16 cellular contexts compared by ENCODE assay signal in the genomic region with DNA sequence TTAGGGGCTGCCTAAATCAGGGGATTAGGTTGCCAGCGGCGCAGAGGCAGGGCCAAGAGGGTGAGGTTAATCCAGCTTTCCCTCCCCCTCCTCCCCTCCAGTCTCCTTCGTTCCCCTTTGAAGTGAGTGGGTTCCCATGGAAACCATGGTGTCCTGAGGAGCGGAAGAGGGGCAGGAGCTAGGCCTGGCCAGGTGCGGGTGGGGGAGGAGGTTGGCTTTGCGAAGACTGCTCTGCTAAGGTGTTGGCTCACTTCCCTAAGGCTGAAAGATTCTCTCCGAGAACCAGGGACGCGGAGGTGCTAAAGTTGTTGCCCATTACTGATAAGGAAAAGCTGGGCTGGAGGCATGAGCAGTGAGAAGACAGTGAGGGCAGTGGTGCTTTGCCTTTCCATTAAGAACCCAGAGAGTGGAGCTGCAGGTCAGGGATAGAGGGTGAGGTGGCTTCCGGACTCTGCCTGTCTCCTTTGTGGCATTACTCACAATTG.
DNase-seq lines count a peak whose midpoint lies in the region; ATAC-seq and TF ChIP-seq lines count a peak whose summit lies in the region.
"Had no signal": no experiment of that assay in that cellular context is flagged by ENCODE, and none has a peak within 500 bp of the region (broad histone marks: within the 10 kb centered on the region; RNA-seq: fewer than 3 reads in every experiment).

No MANE protein-coding gene starts in this region.

- TF ChIP-seq POLR2A in spleen (IDR thresholded peaks at IDR 0.05) = no peak

- peak overlapping the region; percentile 23 for H3K4me2 ChIP-seq in hepatocyte
- H3K4me2 ChIP-seq: KMS-11 had no signal

- H3K9me2 ChIP-seq in hepatocyte (replicated peaks; ENCODE audit: insufficient read depth) = no peaks in the 10 kb centered on the region

- no peak overlapping the region for H2AFZ ChIP-seq in hepatocyte

- peak; percentile 10 for TF ChIP-seq CTCF in hepatocyte (IDR thresholded peaks at IDR 0.05; ENCODE audit: poor library complexity)
- no peak for TF ChIP-seq CTCF in spleen (IDR thresholded peaks at IDR 0.05 in 8 of 11, conservative IDR thresholded peaks at IDR 0.05 in 3 of 11)

- peaks cover 18% of the 10 kb centered on the region for H3K4me1 ChIP-seq in hepatocyte (ENCODE audit: insufficient read depth)
- H3K4me1 ChIP-seq in spleen = no peaks in the 10 kb centered on the region
- H3K4me1 ChIP-seq: Peyer's patch had no signal

- H3K9me3 ChIP-seq in hepatocyte (ENCODE audit: low read depth) (no peaks in the 10 kb centered on the region), spleen (no peaks in the 10 kb centered on the region)
- H3K9me3 ChIP-seq: Peyer's patch, thoracic aorta had no signal

- peaks cover 5% of the 10 kb centered on the region for H3K27me3 ChIP-seq in hepatocyte
- H3K27me3 ChIP-seq in spleen (replicated peaks in 1 of 7) = peaks cover 0 to 50% (median 0%) of the 10 kb centered on the region in 7 donors
- H3K27me3 ChIP-seq: Peyer's patch had no signal

- H3K4me3 ChIP-seq in hepatocyte = no peak overlapping the region
- H3K4me3 ChIP-seq in spleen = no peak overlapping the region
- H3K4me3 ChIP-seq: cardiac muscle cell, Peyer's patch, thoracic aorta had no signal

- H3K27ac ChIP-seq in hepatocyte (no peak overlapping the region), spleen (no peak overlapping the region)
- H3K27ac ChIP-seq: 22Rv1, cardiac muscle cell, KMS-11, Peyer's patch, thoracic aorta had no signal

- ATAC-seq in HG03571 (IDR thresholded peaks at IDR 0.05; ENCODE audit: unreplicated experiment) = no peak

- WGBS in hepatocyte (ENCODE audit: low lambda C conversion rate, missing lambda C conversion rate) = 27% methylated on average over 10 of the region's 10 CpGs
- 31 to 49% (median 45%) methylated on average over 7 to 10 of the region's 10 CpGs for WGBS in spleen, 5 donors

- intact Hi-C loops in spleen (cut with DNase I; ENCODE audit: low total_unique reads) = no loop called here

- peak; percentile 19 for DNase-seq in DMS 273 (lab: John Stamatoyannopoulos, UW; ENCODE audit: unreplicated experiment)
- DNase-seq in DMS 273 treated with DMSO at 0.1 percent for 48 hours (lab: John Stamatoyannopoulos, UW) = no peak
- DNase-seq in NCI-H82 treated with DMSO at 0.1 percent for 48 hours (lab: John Stamatoyannopoulos, UW; ENCODE audit: unreplicated experiment) = peak; percentile 96
- peak; percentile 39 for DNase-seq in hepatocyte (ENCODE audit: low spot score)
- peak; percentile 11 for DNase-seq in spleen
- DNase-seq in SW 1271 (lab: John Stamatoyannopoulos, UW) = no peak
- DNase-seq in NCI-H1436 treated with DMSO at 0.1 percent for 48 hours (lab: John Stamatoyannopoulos, UW) = no peak
- DNase-seq: activated CD8-positive, alpha-beta memory T cell treated with anti-CD3 and anti-CD28 coated beads for 24 hours; CD4-positive, alpha-beta memory T cell; T-helper 9 cell had no signal

- no peaks in the 10 kb centered on the region for H3K36me3 ChIP-seq in hepatocyte (replicated peaks; ENCODE audit: insufficient read depth, low read depth)
- no peaks in the 10 kb centered on the region for H3K36me3 ChIP-seq in spleen
- H3K36me3 ChIP-seq: cardiac muscle cell, Peyer's patch, thoracic aorta had no signal

- no peaks in the 10 kb centered on the region for H3K79me2 ChIP-seq in hepatocyte

- H4K20me1 ChIP-seq in hepatocyte (ENCODE audit: insufficient read depth, poor library complexity, severe bottlenecking) = no peaks in the 10 kb centered on the region

Comparison
In these comparisons a context has a peak if more than half of its experiments do, and no peak if none do; other contexts are left out.
1. DNase-seq: peak in DMS 273 (single experiment), NCI-H82 treated with DMSO at 0.1 percent for 48 hours (single experiment), hepatocyte (single experiment) and spleen (single experiment); none in DMS 273 treated with DMSO at 0.1 percent for 48 hours (single experiment), SW 1271 (0 of 2) and NCI-H1436 treated with DMSO at 0.1 percent for 48 hours (single experiment).